In genomic region chr1:231986631-231987291, GRCh38 we compare ENCODE assay signal across 1 cellular context.
TF ChIP-seq lines count a peak whose summit lies in the region.

No MANE protein-coding gene starts in this region.

TF ChIP-seq in HEK293, 187 proteins besides CTCF, POLR2A, EP300 and RAD21 (continued from another document and continues in another):
- TF ChIP-seq ELK4 (IDR thresholded peaks at IDR 0.05; ENCODE audit: borderline replicate concordance, low read depth, low read length) = no peak
- no peak for TF ChIP-seq ZNF76 (tag by site-specific recombination; IDR thresholded peaks at IDR 0.05; ENCODE audit: borderline replicate concordance, low read depth)
- TF ChIP-seq ZNF19 (tag by site-specific recombination; IDR thresholded peaks at IDR 0.05; ENCODE audit: low read depth) = no peak
- no peak for TF ChIP-seq ZNF626 (tag by site-specific recombination; IDR thresholded peaks at IDR 0.05)
- TF ChIP-seq TCF7L2 (IDR thresholded peaks at IDR 0.05; ENCODE audit: borderline replicate concordance, low read depth, low read length) = peak; percentile 71; the same call in 1 of the 2 replicates
- no peak for TF ChIP-seq ZBTB48 (tag by site-specific recombination; IDR thresholded peaks at IDR 0.05)
- no peak for TF ChIP-seq ZNF184 (tag by site-specific recombination; IDR thresholded peaks at IDR 0.05)
- TF ChIP-seq ZNF302 (tag by site-specific recombination; IDR thresholded peaks at IDR 0.05; ENCODE audit: low read depth) = no peak
- 0 out of 2 replicates have a peak, but pooled peaks have one; percentile 41 for TF ChIP-seq ZNF639 (tag by site-specific recombination; IDR thresholded peaks at IDR 0.05)
- TF ChIP-seq ZNF37A (tag by site-specific recombination; IDR thresholded peaks at IDR 0.05) = no peak
- no peak for TF ChIP-seq ZNF791 (tag by site-specific recombination; IDR thresholded peaks at IDR 0.05)
- TF ChIP-seq ZNF214 (tag by site-specific recombination; IDR thresholded peaks at IDR 0.05; ENCODE audit: borderline replicate concordance) = no peak
- TF ChIP-seq SETDB1 (IDR thresholded peaks at IDR 0.05; ENCODE audit: insufficient read length, low read length) = no peak
- TF ChIP-seq ZBTB1 (tag by site-specific recombination; IDR thresholded peaks at IDR 0.05) = no peak
- no peak for TF ChIP-seq ZNF175 (tag by site-specific recombination; IDR thresholded peaks at IDR 0.05)
- no peak for TF ChIP-seq ZNF266 (tag by site-specific recombination; IDR thresholded peaks at IDR 0.05; ENCODE audit: low read depth)
- no peak for TF ChIP-seq ZFP41 (tag by site-specific recombination; IDR thresholded peaks at IDR 0.05; ENCODE audit: borderline replicate concordance)
- no peak for TF ChIP-seq ZNF138 (tag by site-specific recombination; IDR thresholded peaks at IDR 0.05; ENCODE audit: borderline replicate concordance)
- 0 out of 2 replicates have a peak, but pooled peaks have one; percentile 37 for TF ChIP-seq ZSCAN23 (tag by site-specific recombination; IDR thresholded peaks at IDR 0.05)
- TF ChIP-seq YY2 (tag by site-specific recombination; IDR thresholded peaks at IDR 0.05) = no peak
- no peak for TF ChIP-seq ZNF140 (tag by site-specific recombination; IDR thresholded peaks at IDR 0.05)
- peak; percentile 38; the same call in 1 of the 2 replicates for TF ChIP-seq SCRT1 (tag by site-specific recombination; IDR thresholded peaks at IDR 0.05; ENCODE audit: borderline replicate concordance)
- no peak for TF ChIP-seq ZNF112 (tag by site-specific recombination; IDR thresholded peaks at IDR 0.05)
- TF ChIP-seq KLF8 (tag by site-specific recombination; IDR thresholded peaks at IDR 0.05) = no peak
- TF ChIP-seq ZBTB21 (tag by site-specific recombination; IDR thresholded peaks at IDR 0.05) = peak; percentile 22; the same call in 1 of the 2 replicates
- TF ChIP-seq ZNF10 (tag by site-specific recombination; IDR thresholded peaks at IDR 0.05) = peak; percentile 39; the same call in 1 of the 2 replicates
- TF ChIP-seq ZNF514 (tag by site-specific recombination; IDR thresholded peaks at IDR 0.05) = no peak
- no peak for TF ChIP-seq ZNF473 (tag by site-specific recombination; IDR thresholded peaks at IDR 0.05)
- TF ChIP-seq ZNF629 (tag by site-specific recombination; IDR thresholded peaks at IDR 0.05) = peak; percentile 78
- peak; percentile 66 for TF ChIP-seq ZNF398 (tag by site-specific recombination; IDR thresholded peaks at IDR 0.05)
- peak; percentile 64 for TF ChIP-seq GLIS1 (tag by site-specific recombination; IDR thresholded peaks at IDR 0.05)
- no peak for TF ChIP-seq ZNF362 (tag by site-specific recombination; IDR thresholded peaks at IDR 0.05)
- no peak for TF ChIP-seq ZNF654 (tag by site-specific recombination; IDR thresholded peaks at IDR 0.05; ENCODE audit: low read depth)
- TF ChIP-seq ZNF580 (tag by site-specific recombination; IDR thresholded peaks at IDR 0.05) = no peak
- peak; percentile 71 for TF ChIP-seq FEZF1 (tag by site-specific recombination; IDR thresholded peaks at IDR 0.05)
- no peak for TF ChIP-seq ZNF280C (tag by site-specific recombination; IDR thresholded peaks at IDR 0.05)
- TF ChIP-seq OSR2 (tag by site-specific recombination; IDR thresholded peaks at IDR 0.05) = peak; percentile 79
- TF ChIP-seq ZNF785 (tag by site-specific recombination; IDR thresholded peaks at IDR 0.05) = no peak
- no peak for TF ChIP-seq ZNF544 (tag by site-specific recombination; IDR thresholded peaks at IDR 0.05)
- TF ChIP-seq AEBP2 (tag by site-specific recombination; IDR thresholded peaks at IDR 0.05; ENCODE audit: borderline replicate concordance) = no peak
- TF ChIP-seq ZNF701 (tag by site-specific recombination; IDR thresholded peaks at IDR 0.05) = no peak
- TF ChIP-seq MZF1 (tag by site-specific recombination; IDR thresholded peaks at IDR 0.05; ENCODE audit: borderline replicate concordance) = peak; percentile 95
- peak; percentile 77 for TF ChIP-seq PRDM1 (tag by site-specific recombination; IDR thresholded peaks at IDR 0.05)
- TF ChIP-seq ZFP37 (tag by site-specific recombination; IDR thresholded peaks at IDR 0.05) = no peak
- TF ChIP-seq ZBTB8A (tag by site-specific recombination; IDR thresholded peaks at IDR 0.05) = 0 out of 2 replicates have a peak, but pooled peaks have one; percentile 23
- 0 out of 2 replicates have a peak, but pooled peaks have one; percentile 4 for TF ChIP-seq ZNF513 (tag by site-specific recombination; IDR thresholded peaks at IDR 0.05)
- no peak for TF ChIP-seq ZNF529 (tag by site-specific recombination; IDR thresholded peaks at IDR 0.05; ENCODE audit: insufficient replicate concordance)
- no peak for TF ChIP-seq ZNF169 (tag by site-specific recombination; IDR thresholded peaks at IDR 0.05)
- no peak for TF ChIP-seq ZSCAN18 (tag by site-specific recombination; IDR thresholded peaks at IDR 0.05)
- TF ChIP-seq REST (tag by site-specific recombination; IDR thresholded peaks at IDR 0.05) = no peak
- peak; percentile 56; the same call in 1 of the 2 replicates for TF ChIP-seq OVOL3 (tag by site-specific recombination; IDR thresholded peaks at IDR 0.05)
- TF ChIP-seq SP3 (tag by site-specific recombination; IDR thresholded peaks at IDR 0.05) = no peak
- TF ChIP-seq ZSCAN16 (tag by site-specific recombination; IDR thresholded peaks at IDR 0.05) = no peak
